In the genomic region with DNA sequence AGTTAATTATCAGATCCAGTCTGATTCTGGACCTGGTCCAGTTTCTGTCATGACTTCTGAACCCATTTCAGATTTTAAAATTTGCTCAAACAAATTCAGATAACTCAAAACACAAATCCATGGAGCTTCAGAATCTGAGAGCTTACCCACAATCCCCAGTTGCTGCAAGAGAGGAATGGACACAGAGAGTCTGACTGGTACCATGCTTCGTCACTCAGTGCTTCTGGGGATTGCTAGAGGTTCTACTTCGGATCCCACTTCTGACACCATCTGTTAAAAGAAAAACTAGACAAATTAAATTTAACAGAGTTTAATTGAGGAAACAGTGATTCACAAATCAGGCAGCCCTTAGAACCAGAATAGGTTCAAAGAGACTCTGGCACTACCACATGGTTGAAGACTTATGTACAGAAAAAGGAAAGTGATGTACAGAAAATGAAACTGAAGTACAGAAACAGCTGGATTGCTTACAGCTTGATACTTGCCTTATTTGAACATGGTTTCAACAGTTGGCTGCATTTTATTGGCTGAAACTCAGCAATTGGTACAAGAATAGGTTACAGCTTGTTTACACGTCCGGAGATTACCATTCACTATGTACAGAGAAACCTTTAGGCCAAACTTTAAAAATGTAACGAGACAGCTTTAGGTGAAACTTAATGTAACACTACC, we compare ENCODE assay signal across 12 cellular contexts.
DNase-seq lines count a peak whose midpoint lies in the region; ATAC-seq, FAIRE-seq and TF ChIP-seq lines count a peak whose summit lies in the region.
"Had no signal": no experiment of that assay in that cellular context is flagged by ENCODE, and none has a peak within 500 bp of the region (broad histone marks: within the 10 kb centered on the region; RNA-seq: fewer than 3 reads in every experiment).

No MANE protein-coding gene starts in this region.

- FAIRE-seq in H54 (lab: Jason Lieb, UNC), result peak; percentile 30
- FAIRE-seq: G401.6 had no signal

- peaks cover 13% of the 10 kb centered on the region for H3K4me1 Mint-ChIP-seq in activated T-helper 17 cell treated with anti-CD3 and anti-CD28 coated beads, Interleukin-2, amount 50 U/mL, for 72 hours

- ATAC-seq in activated naive CD4-positive, alpha-beta T cell treated with anti-CD3 and anti-CD28 coated beads, Interleukin-2, amount 50 U/mL, for 72 hours, result peak; percentile 66 to 95
- peak; percentile 76 for ATAC-seq in activated T-helper 17 cell treated with anti-CD3 and anti-CD28 coated beads, Interleukin-2, amount 50 U/mL, for 72 hours (replicated peaks)
- no peak for ATAC-seq in upper lobe of right lung
- no peak for ATAC-seq in HG02623 (IDR thresholded peaks at IDR 0.05; ENCODE audit: unreplicated experiment)
- no peak for ATAC-seq in GM21737 (IDR thresholded peaks at IDR 0.05; ENCODE audit: unreplicated experiment)
- ATAC-seq: heart right ventricle, Right ventricle myocardium inferior had no signal

- peak overlapping the region; percentile 2 to 61 for H3K27ac Mint-ChIP-seq in activated naive CD4-positive, alpha-beta T cell treated with anti-CD3 and anti-CD28 coated beads, Interleukin-2, amount 50 U/mL, for 72 hours
- H3K27ac Mint-ChIP-seq in activated T-helper 17 cell treated with anti-CD3 and anti-CD28 coated beads, Interleukin-2, amount 50 U/mL, for 72 hours, result peak overlapping the region; percentile 58

- H3K4me1 ChIP-seq in upper lobe of right lung, result no peaks in the 10 kb centered on the region
- H3K4me1 ChIP-seq: heart right ventricle had no signal

- intact Hi-C loops in upper lobe of right lung (cut with DNase I), result no loop called here

- peaks cover 40% of the 10 kb centered on the region for H3K36me3 ChIP-seq in upper lobe of right lung

- no peaks in the 10 kb centered on the region for H3K27me3 Mint-ChIP-seq in activated T-helper 17 cell treated with anti-CD3 and anti-CD28 coated beads, Interleukin-2, amount 50 U/mL, for 72 hours

- no peaks in the 10 kb centered on the region for H3K27me3 ChIP-seq in upper lobe of right lung
- H3K27me3 ChIP-seq: heart right ventricle had no signal

- TF ChIP-seq CTCF in upper lobe of right lung (IDR thresholded peaks at IDR 0.05), result no peak

- H3K4me3 ChIP-seq in upper lobe of right lung, result peak overlapping the region; percentile 11
- H3K4me3 ChIP-seq: heart right ventricle had no signal

- H3K36me3 Mint-ChIP-seq in activated naive CD4-positive, alpha-beta T cell treated with anti-CD3 and anti-CD28 coated beads, Interleukin-2, amount 50 U/mL, for 72 hours, result peaks cover 9 to 30% of the 10 kb centered on the region in 2 donors
- H3K36me3 Mint-ChIP-seq in activated T-helper 17 cell treated with anti-CD3 and anti-CD28 coated beads, Interleukin-2, amount 50 U/mL, for 72 hours (ENCODE audit: low read depth), result peaks cover 79% of the 10 kb centered on the region

- H3K9me3 Mint-ChIP-seq in activated naive CD4-positive, alpha-beta T cell treated with anti-CD3 and anti-CD28 coated beads, Interleukin-2, amount 50 U/mL, for 72 hours, result peaks cover 0 to 4% of the 10 kb centered on the region in 2 donors
- H3K9me3 Mint-ChIP-seq in activated T-helper 17 cell treated with anti-CD3 and anti-CD28 coated beads, Interleukin-2, amount 50 U/mL, for 72 hours, result no peaks in the 10 kb centered on the region

- H3K4me3 Mint-ChIP-seq in activated T-helper 17 cell treated with anti-CD3 and anti-CD28 coated beads, Interleukin-2, amount 50 U/mL, for 72 hours, result no peak overlapping the region

- no peaks in the 10 kb centered on the region for H3K9me3 ChIP-seq in upper lobe of right lung
- H3K9me3 ChIP-seq: heart right ventricle had no signal

- TF ChIP-seq POLR2A in H54 (IDR thresholded peaks at IDR 0.05; ENCODE audit: low read depth, low read length), result no peak

- H3K27ac ChIP-seq in upper lobe of right lung, result peak overlapping the region; percentile 38
- H3K27ac ChIP-seq: heart right ventricle had no signal

- no peak for DNase-seq in activated naive CD4-positive, alpha-beta T cell treated with anti-CD3 and anti-CD28 coated beads, Interleukin-2, amount 50 U/mL, for 72 hours (ENCODE audit: low spot score in 2 of 2)
- no peak for DNase-seq in activated naive CD4-positive, alpha-beta T cell treated with Interleukin-2 at 50 U/mL for 16 hours
- no peak for DNase-seq in H54 (ENCODE audit: insufficient read length, low spot score)
- DNase-seq in upper lobe of right lung, result no peak
- DNase-seq in NCI-H2029 treated with DMSO at 0.1 percent for 48 hours (lab: John Stamatoyannopoulos, UW), result no peak
- DNase-seq: heart right ventricle, Karpas-422 had no signal

Comparison
In these comparisons a context has a peak if more than half of its experiments do, and no peak if none do; other contexts are left out.
1. ATAC-seq: peak in activated naive CD4-positive, alpha-beta T cell treated with anti-CD3 and anti-CD28 coated beads, Interleukin-2, amount 50 U/mL, for 72 hours (2 of 2) and activated T-helper 17 cell treated with anti-CD3 and anti-CD28 coated beads, Interleukin-2, amount 50 U/mL, for 72 hours (single experiment); none in upper lobe of right lung (single experiment), HG02623 (single experiment) and GM21737 (single experiment).